Comparison of ENCODE assay signal across 19 cellular contexts in the genomic region with DNA sequence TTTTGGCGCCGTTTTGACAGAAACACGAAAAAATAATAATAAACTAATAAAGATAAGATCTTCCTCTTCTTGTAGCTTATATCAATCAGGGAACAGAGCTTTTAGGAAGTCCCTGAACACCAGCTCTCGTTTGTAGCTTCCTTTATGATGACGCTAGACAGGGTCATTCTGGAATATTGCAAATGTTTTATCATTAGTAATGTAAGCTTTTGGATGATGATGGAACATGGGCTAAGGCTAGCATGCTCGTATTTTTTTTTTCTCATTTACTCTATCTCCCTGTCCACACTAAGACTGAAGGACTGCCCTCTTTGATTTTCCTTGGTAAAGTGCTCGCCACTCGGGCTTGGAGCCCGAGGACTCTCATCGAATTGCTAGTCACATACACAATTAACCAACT. TPM values are rescaled to one million over a fixed set of nuclear protein-coding genes. Genes with fewer than 3 reads are reported as not detected.
DNase-seq lines count a peak whose midpoint lies in the region; ATAC-seq and TF ChIP-seq lines count a peak whose summit lies in the region.
"Had no signal": no experiment of that assay in that cellular context is flagged by ENCODE, and none has a peak within 500 bp of the region (broad histone marks: within the 10 kb centered on the region; RNA-seq: fewer than 3 reads in every experiment).

No MANE protein-coding gene starts in this region.

- peaks cover 25% of the 10 kb centered on the region for H3K27me3 Mint-ChIP-seq in activated CD4-positive, alpha-beta T cell treated with anti-CD3 and anti-CD28 coated beads for 36 hours
- no peaks in the 10 kb centered on the region; the same call in 1 of the 2 replicates for H3K27me3 Mint-ChIP-seq in HFFc6 (ENCODE audit: insufficient read depth)
- peaks cover 23% of the 10 kb centered on the region for H3K27me3 Mint-ChIP-seq in activated naive CD8-positive, alpha-beta T cell treated with anti-CD3 and anti-CD28 coated beads, Interleukin-2, amount 10 ng/mL, durations not matched to agents 7 days and 5 days

- peak overlapping the region; percentile 39 for H3K4me3 Mint-ChIP-seq in activated CD4-positive, alpha-beta T cell treated with anti-CD3 and anti-CD28 coated beads for 36 hours
- H3K4me3 Mint-ChIP-seq in HFFc6, result peak overlapping the region; percentile 18
- peak overlapping the region; percentile 32 for H3K4me3 Mint-ChIP-seq in activated naive CD8-positive, alpha-beta T cell treated with anti-CD3 and anti-CD28 coated beads, Interleukin-2, amount 10 ng/mL, durations not matched to agents 7 days and 5 days
- H3K4me3 Mint-ChIP-seq: activated T-helper 1 cell treated with anti-CD3 and anti-CD28 coated beads, Interleukin-12 subunit alpha, Interleukin-12 subunit beta, Interleukin-2, Interleukin-4 antibody, amounts not matched to agents 30 ng/mL and 10 ng/mL and 1 ng/mL, durations not matched to agents 14 hours and 24 hours and 36 hours had no signal

- DNase-seq in activated CD4-positive, alpha-beta T cell treated with anti-CD3 and anti-CD28 coated beads for 36 hours, result no peak
- no peak for DNase-seq in activated CD4-positive, alpha-beta T cell treated with anti-CD3 and anti-CD28 coated beads for 1 hour
- DNase-seq in HFFc6 (no peak), retinal pigment epithelial cell (ENCODE audit: low read depth) (no peak), SK-N-DZ (ENCODE audit: low spot score) (no peak), NCI-H146 (lab: John Stamatoyannopoulos, UW) (no peak)
- DNase-seq in activated naive CD8-positive, alpha-beta T cell treated with anti-CD3 and anti-CD28 coated beads, Interleukin-2, amount 10 ng/mL, durations not matched to agents 7 days and 5 days, result no peak
- DNase-seq in activated naive CD4-positive, alpha-beta T cell treated with Interleukin-2 at 50 U/mL for 16 hours, result no peak
- DNase-seq: activated CD4-positive, alpha-beta T cell treated with anti-CD3 and anti-CD28 coated beads, Interleukin-2, amount 50 U/mL, for 4 hours; amniotic stem cell; left cardiac atrium; small intestine; upper lobe of left lung had no signal

- CTCF ChIA-PET in activated CD4-positive, alpha-beta T cell treated with anti-CD3 and anti-CD28 coated beads for 36 hours (lab: Charles Lee), result interaction anchor here (0.6 to 0.7 kb wide), 2 partner anchors 185 to 1366 kb away, joined by 3 to 5 read pairs; no protein-coding TSS in a partner anchor

- no peak overlapping the region for H3K27ac Mint-ChIP-seq in activated CD4-positive, alpha-beta T cell treated with anti-CD3 and anti-CD28 coated beads for 36 hours
- H3K27ac Mint-ChIP-seq in HFFc6, result no peak overlapping the region
- H3K27ac Mint-ChIP-seq in activated naive CD8-positive, alpha-beta T cell treated with anti-CD3 and anti-CD28 coated beads, Interleukin-2, amount 10 ng/mL, durations not matched to agents 7 days and 5 days, result no peak overlapping the region
- H3K27ac Mint-ChIP-seq: activated T-helper 1 cell treated with anti-CD3 and anti-CD28 coated beads, Interleukin-12 subunit alpha, Interleukin-12 subunit beta, Interleukin-2, Interleukin-4 antibody, amounts not matched to agents 30 ng/mL and 10 ng/mL and 1 ng/mL, durations not matched to agents 14 hours and 24 hours and 36 hours had no signal

- no peaks in the 10 kb centered on the region for H3K36me3 Mint-ChIP-seq in activated CD4-positive, alpha-beta T cell treated with anti-CD3 and anti-CD28 coated beads for 36 hours (ENCODE audit: low read depth)
- H3K36me3 Mint-ChIP-seq in HFFc6 (ENCODE audit: low read depth), result no peaks in the 10 kb centered on the region
- H3K36me3 Mint-ChIP-seq in activated naive CD8-positive, alpha-beta T cell treated with anti-CD3 and anti-CD28 coated beads, Interleukin-2, amount 10 ng/mL, durations not matched to agents 7 days and 5 days, result no peaks in the 10 kb centered on the region

- ATAC-seq in activated CD4-positive, alpha-beta T cell treated with anti-CD3 and anti-CD28 coated beads for 36 hours, result no peak
- no peak for ATAC-seq in activated naive CD8-positive, alpha-beta T cell treated with anti-CD3 and anti-CD28 coated beads, Interleukin-2, amount 10 ng/mL, durations not matched to agents 7 days and 5 days (ENCODE audit: low read depth)
- ATAC-seq: left cardiac atrium had no signal

- POLR2A ChIA-PET in activated CD4-positive, alpha-beta T cell treated with anti-CD3 and anti-CD28 coated beads for 36 hours (lab: Charles Lee), result interaction anchor here (0.7 to 1.1 kb wide), 2 partner anchors 22 to 106 kb away, joined by 3 to 4 read pairs; a partner anchor contains a TSS
- POLR2A ChIA-PET in activated naive CD8-positive, alpha-beta T cell treated with anti-CD3 and anti-CD28 coated beads, Interleukin-2, amount 10 ng/mL, durations not matched to agents 7 days and 5 days (lab: Charles Lee), result no interaction called here

- TF ChIP-seq CTCF in HFFc6 (IDR thresholded peaks at IDR 0.05) (no peak), retinal pigment epithelial cell (conservative IDR thresholded peaks at IDR 0.05; ENCODE audit: low read depth, low read length) (no peak)

- intact Hi-C loops in activated CD4-positive, alpha-beta T cell treated with anti-CD3 and anti-CD28 coated beads for 36 hours (cut with DNase I, micrococcal nuclease), result no loop called here

- H3K9me3 Mint-ChIP-seq in activated CD4-positive, alpha-beta T cell treated with anti-CD3 and anti-CD28 coated beads for 36 hours (ENCODE audit: low read depth), result peaks cover 1% of the 10 kb centered on the region
- H3K9me3 Mint-ChIP-seq in HFFc6, result no peaks in the 10 kb centered on the region; the same call in 1 of the 2 replicates
- no peaks in the 10 kb centered on the region for H3K9me3 Mint-ChIP-seq in activated naive CD8-positive, alpha-beta T cell treated with anti-CD3 and anti-CD28 coated beads, Interleukin-2, amount 10 ng/mL, durations not matched to agents 7 days and 5 days

- peaks cover 12% of the 10 kb centered on the region for H3K4me1 Mint-ChIP-seq in activated CD4-positive, alpha-beta T cell treated with anti-CD3 and anti-CD28 coated beads for 36 hours
- peaks cover 16% of the 10 kb centered on the region for H3K4me1 Mint-ChIP-seq in HFFc6 (ENCODE audit: low read depth)
- peaks cover 11% of the 10 kb centered on the region for H3K4me1 Mint-ChIP-seq in activated naive CD8-positive, alpha-beta T cell treated with anti-CD3 and anti-CD28 coated beads, Interleukin-2, amount 10 ng/mL, durations not matched to agents 7 days and 5 days

- peak overlapping the region; percentile 2 for H3K4me3 ChIP-seq in retinal pigment epithelial cell (ENCODE audit: low read length)
- H3K4me3 ChIP-seq: SJSA1, upper lobe of left lung had no signal

RNA-seq across cellular contexts. Expression of a gene that starts 22.1 kb away (rescaled TPM):
- total RNA-seq in activated CD4-positive, alpha-beta T cell treated with anti-CD3 and anti-CD28 coated beads for 36 hours, result not detected
- not detected for total RNA-seq in HFFc6 (2021; fragmentation: NEBNext Ultra II Directional; extraction: Animal tissue kit (Norgen Biotek cat#: 25700))
- not detected for total RNA-seq in activated naive CD8-positive, alpha-beta T cell treated with anti-CD3 and anti-CD28 coated beads, Interleukin-2, amount 10 ng/mL, durations not matched to agents 7 days and 5 days
- not detected in 2 replicates for polyA plus RNA-seq in SK-N-DZ (2014; cell fraction: cytosol; rRNA removed)
- polyA plus RNA-seq in SK-N-DZ (2014; cell fraction: nucleus; rRNA removed), result not detected in 2 replicates
- total RNA-seq: activated T-helper 1 cell treated with anti-CD3 and anti-CD28 coated beads, Interleukin-12 subunit alpha, Interleukin-12 subunit beta, Interleukin-2, Interleukin-4 antibody, amounts not matched to agents 30 ng/mL and 10 ng/mL and 1 ng/mL, durations not matched to agents 14 hours and 24 hours and 36 hours; cerebellum; hepatocyte; left cardiac atrium; mucosa of gallbladder; SJSA1; upper lobe of left lung had no signal
- polyA plus RNA-seq: AG04450, hepatocyte, small intestine had no signal

RNA-seq across cellular contexts. Expression of a gene that starts 54.4 kb away (rescaled TPM):
- total RNA-seq in activated CD4-positive, alpha-beta T cell treated with anti-CD3 and anti-CD28 coated beads for 36 hours, result 1 to 10 TPM; 4.3 to 6.2 TPM
- total RNA-seq in HFFc6 (2021; fragmentation: NEBNext Ultra II Directional; extraction: Animal tissue kit (Norgen Biotek cat#: 25700)), result under 1 TPM; 0.46 to 0.82 (median 0.60) TPM
- total RNA-seq in activated naive CD8-positive, alpha-beta T cell treated with anti-CD3 and anti-CD28 coated beads, Interleukin-2, amount 10 ng/mL, durations not matched to agents 7 days and 5 days, result 1 to 10 TPM; 3.9 to 4.2 TPM
- polyA plus RNA-seq in SK-N-DZ (2014; cell fraction: cytosol; rRNA removed), result 2.8 and 7.7 TPM in 2 replicates
- 1.5 and 1.8 TPM in 2 replicates for polyA plus RNA-seq in SK-N-DZ (2014; cell fraction: nucleus; rRNA removed)
